In the genomic region with DNA sequence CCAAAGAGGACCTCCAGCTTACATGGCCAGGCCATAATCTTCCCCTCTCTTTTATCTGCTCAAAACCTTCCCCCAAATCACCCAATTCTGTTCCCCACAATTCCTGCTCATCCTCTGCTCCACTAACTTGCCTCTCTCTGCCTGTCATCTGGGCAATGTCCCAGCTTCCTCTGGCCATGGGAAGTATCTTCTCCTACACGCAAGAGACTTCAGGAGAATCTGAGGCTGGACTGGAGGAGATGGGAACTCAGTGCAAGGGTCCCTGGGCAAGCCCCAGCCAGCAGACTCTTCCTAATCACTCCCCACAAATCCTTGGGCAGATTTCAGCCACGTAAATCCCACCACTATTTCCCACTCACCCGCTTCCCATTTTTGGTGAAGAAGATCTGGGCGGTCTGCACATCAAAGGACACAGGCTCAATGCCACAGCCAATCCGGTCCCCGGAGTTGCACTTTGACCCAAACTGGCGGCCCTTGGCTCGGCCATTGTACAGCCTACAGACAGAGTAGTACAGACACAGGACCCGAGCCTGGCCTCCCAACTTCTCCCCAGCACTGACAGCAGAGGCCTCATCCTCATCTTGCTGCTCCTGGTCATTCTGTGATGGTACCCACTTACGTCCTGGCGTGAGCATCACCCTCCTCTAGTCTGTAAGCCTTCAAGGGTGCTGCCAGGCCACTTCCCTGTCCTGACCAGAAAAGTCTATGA, we compare ENCODE assay signal across 14 cellular contexts. TPM values are rescaled to one million over a fixed set of nuclear protein-coding genes. Genes with fewer than 3 reads are reported as not detected.
DNase-seq lines count a peak whose midpoint lies in the region; ATAC-seq and TF ChIP-seq lines count a peak whose summit lies in the region.
"Had no signal": no experiment of that assay in that cellular context is flagged by ENCODE, and none has a peak within 500 bp of the region (broad histone marks: within the 10 kb centered on the region; RNA-seq: fewer than 3 reads in every experiment).

No MANE protein-coding gene starts in this region.

- H3K36me3 Mint-ChIP-seq in CD8-positive, alpha-beta T cell: peaks cover 81% of the 10 kb centered on the region
- peaks cover 52% of the 10 kb centered on the region for H3K36me3 Mint-ChIP-seq in stimulated activated memory B cell treated with anti-CD40 and anti-IgM and Interleukin-4, amounts not matched to agents 10 μg/mL and 1 μg/mL and 100 μg/mL, for 72 hours

- no peak overlapping the region for H3K9ac ChIP-seq in colonic mucosa (ENCODE audit: low read depth in 2 of 2, low read length in 2 of 2)

- TF ChIP-seq CTCF in CD8-positive, alpha-beta T cell (IDR thresholded peaks at IDR 0.05): no peak
- TF ChIP-seq CTCF in RWPE1 (conservative IDR thresholded peaks at IDR 0.05; ENCODE audit: low read depth): no peak
- TF ChIP-seq CTCF in colonic mucosa (IDR thresholded peaks at IDR 0.05): no peak

- POLR2A ChIA-PET in CD8-positive, alpha-beta T cell (lab: Charles Lee): interaction anchor here (0.7 kb wide), 1 partner anchor 62 kb away, joined by 5 read pairs; no protein-coding TSS in a partner anchor
- POLR2A ChIA-PET in RWPE1 (lab: Yijun Ruan, JAX; ENCODE audit: low non-redundant PET): no interaction called here

- intact Hi-C loops in CD8-positive, alpha-beta T cell (cut with DNase I, micrococcal nuclease): no loop called here
- intact Hi-C loops in colonic mucosa (cut with DNase I): no loop called here

- no peaks in the 10 kb centered on the region for H3K27me3 ChIP-seq in CD8-positive, alpha-beta T cell (ENCODE audit: insufficient read depth, low read length)
- H3K27me3 ChIP-seq in colonic mucosa: no peaks in the 10 kb centered on the region
- H3K27me3 ChIP-seq: brain microvascular endothelial cell had no signal

- no peaks in the 10 kb centered on the region for H3K9me3 ChIP-seq in CD8-positive, alpha-beta T cell (ENCODE audit: low read length)
- H3K9me3 ChIP-seq in colonic mucosa: no peaks in the 10 kb centered on the region

- no peak overlapping the region for H3K4me3 ChIP-seq in CD8-positive, alpha-beta T cell (ENCODE audit: low read depth, low read length)
- no peak overlapping the region for H3K4me3 ChIP-seq in colonic mucosa
- H3K4me3 ChIP-seq: lung had no signal

- peaks cover 44% of the 10 kb centered on the region for H3K4me1 Mint-ChIP-seq in CD8-positive, alpha-beta T cell (ENCODE audit: low read depth)
- H3K4me1 Mint-ChIP-seq in stimulated activated memory B cell treated with anti-CD40 and anti-IgM and Interleukin-4, amounts not matched to agents 10 μg/mL and 1 μg/mL and 100 μg/mL, for 72 hours: peaks cover 43% of the 10 kb centered on the region

- H3K9me3 Mint-ChIP-seq in CD8-positive, alpha-beta T cell: no peaks in the 10 kb centered on the region
- no peaks in the 10 kb centered on the region for H3K9me3 Mint-ChIP-seq in stimulated activated memory B cell treated with anti-CD40 and anti-IgM and Interleukin-4, amounts not matched to agents 10 μg/mL and 1 μg/mL and 100 μg/mL, for 72 hours
- H3K9me3 Mint-ChIP-seq: H9 had no signal

- H3K36me3 ChIP-seq in CD8-positive, alpha-beta T cell (ENCODE audit: insufficient read depth, low read length): peaks cover 46% of the 10 kb centered on the region
- H3K36me3 ChIP-seq in colonic mucosa: peaks cover 9% of the 10 kb centered on the region

- H3K4me1 ChIP-seq in CD8-positive, alpha-beta T cell (ENCODE audit: insufficient read depth, low read length): peaks cover 13% of the 10 kb centered on the region
- H3K4me1 ChIP-seq in colonic mucosa: peaks cover 9% of the 10 kb centered on the region

- CTCF ChIA-PET in CD8-positive, alpha-beta T cell (lab: Charles Lee): interaction anchor here (1.2 to 15.0 kb wide), 4 partner anchors 9 to 29 kb away, joined by 4 to 366 read pairs (median 8); partner anchors contain the start of genes IGFBP6 and SOAT2
- CTCF ChIA-PET in RWPE1 (lab: Yijun Ruan, JAX): interaction anchor here (5.0 kb wide), 1 partner anchor 8 kb away, joined by 37 read pairs; no protein-coding TSS in a partner anchor

- H3K27ac Mint-ChIP-seq in CD8-positive, alpha-beta T cell: peak overlapping the region; percentile 34
- H3K27ac Mint-ChIP-seq in stimulated activated memory B cell treated with anti-CD40 and anti-IgM and Interleukin-4, amounts not matched to agents 10 μg/mL and 1 μg/mL and 100 μg/mL, for 72 hours: peak overlapping the region; percentile 12
- H3K27ac Mint-ChIP-seq: H9 had no signal

- H3K27ac ChIP-seq in CD8-positive, alpha-beta T cell (ENCODE audit: low read depth, low read length): no peak overlapping the region
- H3K27ac ChIP-seq in RWPE1 (peak overlapping the region; percentile 97), colonic mucosa (no peak overlapping the region)
- H3K27ac ChIP-seq: brain microvascular endothelial cell, WERI-Rb-1 had no signal

- no peak overlapping the region for H3K4me3 Mint-ChIP-seq in CD8-positive, alpha-beta T cell
- no peak overlapping the region for H3K4me3 Mint-ChIP-seq in stimulated activated memory B cell treated with anti-CD40 and anti-IgM and Interleukin-4, amounts not matched to agents 10 μg/mL and 1 μg/mL and 100 μg/mL, for 72 hours
- H3K4me3 Mint-ChIP-seq: H9 had no signal

- DNase-seq in CD8-positive, alpha-beta T cell: no peak
- DNase-seq in RWPE1 (ENCODE audit: low spot score): no peak
- peak; percentile 45 for DNase-seq in left lobe of liver (ENCODE audit: low spot score)
- DNase-seq in colonic mucosa: no peak
- no peak for DNase-seq in NCI-H2081 (lab: John Stamatoyannopoulos, UW)
- DNase-seq: activated gamma-delta T cell treated with Interleukin-2 at 50 U/mL for 16 hours; brain microvascular endothelial cell; H9; NCI-H2029 treated with DMSO at 0.1 percent for 48 hours; stimulated activated CD4-positive, alpha-beta T cell treated with anti-CD3 and anti-CD28 coated beads, Interleukin-4, amount 100 ng/mL, for 24 hours; WERI-Rb-1 had no signal

- ATAC-seq in CD8-positive, alpha-beta T cell: no peak
- ATAC-seq in left lobe of liver (no peak), HG02623 (IDR thresholded peaks at IDR 0.05; ENCODE audit: unreplicated experiment) (no peak)
- no peak for ATAC-seq in stimulated activated memory B cell treated with anti-CD40 and anti-IgM and Interleukin-4, amounts not matched to agents 10 μg/mL and 1 μg/mL and 100 μg/mL, for 72 hours

- H3K27me3 Mint-ChIP-seq in CD8-positive, alpha-beta T cell (ENCODE audit: low read depth): no peaks in the 10 kb centered on the region
- no peaks in the 10 kb centered on the region for H3K27me3 Mint-ChIP-seq in stimulated activated memory B cell treated with anti-CD40 and anti-IgM and Interleukin-4, amounts not matched to agents 10 μg/mL and 1 μg/mL and 100 μg/mL, for 72 hours

RNA-seq across cellular contexts. Expression of gene SPRYD3, which starts 4.7 kb away (rescaled TPM):
- 10 to 100 TPM; 25.1 to 25.6 TPM for total RNA-seq in CD8-positive, alpha-beta T cell
- total RNA-seq in left lobe of liver (16.2 TPM), colonic mucosa (10 to 100 TPM; 32.5 to 35.0 TPM)

RNA-seq across cellular contexts. Expression of gene IGFBP6, which starts 23.0 kb away (rescaled TPM):
- total RNA-seq in CD8-positive, alpha-beta T cell: 1 to 10 TPM in 1 of 2 experiments, under 1 TPM in 1; 0.58 to 1.2 TPM
- 5.2 TPM for total RNA-seq in left lobe of liver
- 10 to 100 TPM in 1 of 2 donors, 1 to 10 TPM in 1; 7.2 to 14.6 TPM for total RNA-seq in colonic mucosa

RNA-seq across cellular contexts. Expression of gene TNS2, which starts 24.6 kb away (rescaled TPM):
- total RNA-seq in CD8-positive, alpha-beta T cell: 1 to 10 TPM; 2.5 to 3.2 TPM
- total RNA-seq in left lobe of liver (146 TPM), colonic mucosa (10 to 100 TPM; 26.0 to 27.1 TPM)

RNA-seq across cellular contexts. Expression of gene SOAT2, which starts 28.8 kb away (rescaled TPM):
- 1 to 10 TPM; 2.5 to 2.9 TPM for total RNA-seq in CD8-positive, alpha-beta T cell
- total RNA-seq in left lobe of liver: 0.25 TPM
- total RNA-seq in colonic mucosa: under 1 TPM in 1 of 2 donors, not detected in 1; 0.12 TPM
- total RNA-seq: H9 had no signal

Comparison
In these comparisons a context has a peak if more than half of its experiments do, and no peak if none do; other contexts are left out.
1. RNA of gene TNS2, which starts 24.6 kb away (total RNA-seq): 146 TPM in left lobe of liver (single experiment) and 26.0 to 27.1 TPM in colonic mucosa; 2.5 to 3.2 TPM in CD8-positive, alpha-beta T cell; every median in the first group is over 4 times any median in the second.